In genomic region chr4:99447513-99447912, GRCh38 we compare ENCODE assay signal across 16 cellular contexts. TPM values are rescaled to one million over a fixed set of nuclear protein-coding genes. Genes with fewer than 3 reads are reported as not detected.
DNase-seq lines count a peak whose midpoint lies in the region; ATAC-seq, FAIRE-seq and TF ChIP-seq lines count a peak whose summit lies in the region.
"Had no signal": no experiment of that assay in that cellular context is flagged by ENCODE, and none has a peak within 500 bp of the region (broad histone marks: within the 10 kb centered on the region; RNA-seq: fewer than 3 reads in every experiment).

No MANE protein-coding gene starts in this region.

- intact Hi-C loops in HepG2 (cut with micrococcal nuclease; ENCODE audit: unreplicated experiment) = no loop called here

- FAIRE-seq in HepG2 (lab: Jason Lieb, UNC) = no peak
- FAIRE-seq: A204.1 had no signal

- TF ChIP-seq RAD21 in liver (IDR thresholded peaks at IDR 0.05) (no peak), HepG2 (CRISPR knock-in tag; IDR thresholded peaks at IDR 0.05) (no peak)

- 97% methylated on average over 3 of the region's 3 CpGs for WGBS in liver
- WGBS in HepG2 (ENCODE audit: low lambda C conversion rate) = 78% methylated on average over 3 of the region's 3 CpGs

- peaks cover 0 to 6% (median 2%) of the 10 kb centered on the region in 4 donors for H3K9me3 ChIP-seq in liver (ENCODE audit: control insufficient read depth in 4 of 4, low read length in 3 of 4)
- peaks cover 12% of the 10 kb centered on the region for H3K9me3 ChIP-seq in HepG2 (ENCODE audit: low read length)
- H3K9me3 ChIP-seq in adipocyte (ENCODE audit: control insufficient read depth, low read length) = peaks cover 11% of the 10 kb centered on the region

- no peak for ATAC-seq in HepG2
- peak; percentile 13 for ATAC-seq in HG02973 (IDR thresholded peaks at IDR 0.05; ENCODE audit: unreplicated experiment)
- ATAC-seq in GM19467 (IDR thresholded peaks at IDR 0.05; ENCODE audit: unreplicated experiment) = no peak
- ATAC-seq: naive thymus-derived CD4-positive, alpha-beta T cell had no signal

- TF ChIP-seq POLR2A in HepG2 (IDR thresholded peaks at IDR 0.05; ENCODE audit: insufficient read depth in 1 of 2, low read depth in 2 of 2, low read length in 2 of 2) = no peak

- H3K9ac ChIP-seq in liver (ENCODE audit: low read depth in 1 of 2, low read length in 2 of 2) (no peak overlapping the region), HepG2 (ENCODE audit: insufficient read depth, low read depth, low read length) (no peak overlapping the region), adipocyte (ENCODE audit: low read length) (peak overlapping the region; percentile 11)

- CTCF ChIA-PET in HepG2 (lab: Yijun Ruan, JAX; ENCODE audit: low intra/inter-chr PET ratio, low total read pairs) = no interaction called here

- H3K4me2 ChIP-seq in HepG2 (ENCODE audit: low read depth, low read length) = no peak overlapping the region

- no peak for DNase-seq in HepG2 (ENCODE audit: low spot score)
- no peak for DNase-seq in adipocyte (ENCODE audit: low read depth)
- DNase-seq in NCI-H345 (lab: John Stamatoyannopoulos, UW) = no peak
- DNase-seq in activated T-cell treated with anti-CD3 and anti-CD28 coated beads for 4 hours = no peak
- DNase-seq in NCI-H748 treated with DMSO at 0.1 percent for 48 hours (lab: John Stamatoyannopoulos, UW) = no peak
- DNase-seq: activated effector memory CD4-positive, alpha-beta T cell treated with Interleukin-2 at 50 U/mL for 16 hours; DMS79; naive thymus-derived CD4-positive, alpha-beta T cell; NCI-H446 treated with DMSO at 0.1 percent for 48 hours; SIG-M5 had no signal

- H4K20me1 ChIP-seq in HepG2 (ENCODE audit: insufficient read depth, low read length) = no peaks in the 10 kb centered on the region

- H2AFZ ChIP-seq in HepG2 (ENCODE audit: low read length) = no peak overlapping the region

- TF ChIP-seq EP300 in HepG2 (IDR thresholded peaks at IDR 0.05; ENCODE audit: low read depth in 2 of 2, low read length in 2 of 2) = no peak
- TF ChIP-seq EP300 in HepG2 (CRISPR knock-in tag; IDR thresholded peaks at IDR 0.05; ENCODE audit: borderline replicate concordance) = no peak

- H3K27me3 ChIP-seq in liver (ENCODE audit: control insufficient read depth in 4 of 4, insufficient read depth in 4 of 4, low read length in 3 of 4) = no peaks in the 10 kb centered on the region
- H3K27me3 ChIP-seq in HepG2 (ENCODE audit: control insufficient read depth in 1 of 2, insufficient read depth in 2 of 2, low read length in 2 of 2) = no peaks in the 10 kb centered on the region; a peak in 1 of 5 replicates
- no peaks in the 10 kb centered on the region for H3K27me3 ChIP-seq in adipocyte (replicated peaks; ENCODE audit: control insufficient read depth, insufficient read depth, low read length)

- TF ChIP-seq CTCF in liver (IDR thresholded peaks at IDR 0.05; ENCODE audit: low read depth, low read length, missing input control) (no peak), HepG2 (CRISPR knock-in tag; IDR thresholded peaks at IDR 0.05) (no peak)

- H3K4me3 ChIP-seq in liver (ENCODE audit: low read depth in 1 of 3, low read length in 3 of 3) = no peak overlapping the region
- no peak overlapping the region for H3K4me3 ChIP-seq in HepG2 (replicated peaks in 1 of 3; ENCODE audit: insufficient read depth in 1 of 3, low read depth in 2 of 3, low read length in 3 of 3)
- H3K4me3 ChIP-seq in adipocyte (ENCODE audit: low read length) = no peak overlapping the region
- H3K4me3 ChIP-seq: smooth muscle cell had no signal

- H3K36me3 ChIP-seq in liver (ENCODE audit: control insufficient read depth in 4 of 4, insufficient read depth in 3 of 4, low read depth in 1 of 4, low read length in 3 of 4) (no peaks in the 10 kb centered on the region), HepG2 (replicated peaks in 1 of 2; ENCODE audit: control insufficient read depth in 1 of 2, insufficient read depth in 2 of 2, low read length in 2 of 2) (no peaks in the 10 kb centered on the region), adipocyte (ENCODE audit: control insufficient read depth, insufficient read depth, low read length, severe bottlenecking) (no peaks in the 10 kb centered on the region)

- in situ Hi-C loops in HepG2 (cut with HindIII; ENCODE audit: extremely low pct_ligation_motif_present, low pct_unique_long_range_greater_than_20kb) = no loop called here

- no peaks in the 10 kb centered on the region for H3K79me2 ChIP-seq in HepG2 (ENCODE audit: insufficient read depth, low read length)

- BruUV-seq in HepG2 (replicated peaks; lab: Mats Ljungman, UMichigan) = no TSS peak

- H3K4me1 ChIP-seq in liver (ENCODE audit: control insufficient read depth in 4 of 4, insufficient read depth in 4 of 4, low read length in 3 of 4) = no peaks in the 10 kb centered on the region
- no peaks in the 10 kb centered on the region for H3K4me1 ChIP-seq in HepG2 (ENCODE audit: insufficient read depth, low read length)
- H3K4me1 ChIP-seq in adipocyte (ENCODE audit: control insufficient read depth, insufficient read depth, low read length) = peaks cover 15% of the 10 kb centered on the region

- POLR2A ChIA-PET in HepG2 (lab: Yijun Ruan, JAX) = no interaction called here

- H3K27ac ChIP-seq in liver (ENCODE audit: low read depth in 1 of 2, low read length in 2 of 2) (no peak overlapping the region), HepG2 (ENCODE audit: extremely low read length, insufficient read depth, low read length) (no peak overlapping the region)

TF ChIP-seq in liver, 16 proteins besides CTCF, POLR2A, EP300 and RAD21 (continues in another document):
- no peak for TF ChIP-seq FOXA1 (IDR thresholded peaks at IDR 0.05)

TF ChIP-seq in HepG2, 621 proteins besides CTCF, POLR2A, EP300 and RAD21:
- no peak for TF ChIP-seq ZFX (CRISPR knock-in tag; IDR thresholded peaks at IDR 0.05; ENCODE audit: low read depth)
- TF ChIP-seq ZBTB33 (CRISPR knock-in tag; IDR thresholded peaks at IDR 0.05) = no peak

RNA-seq across cellular contexts. Expression of gene ADH7, which starts 12.4 kb away (rescaled TPM):
- total RNA-seq in liver = under 1 TPM in 1 of 2 donors, not detected in 1; under 0.01 TPM
- not detected for polyA plus RNA-seq in liver
- total RNA-seq in HepG2 (2016; rRNA removed; fragmentation: Illumina TruSeq; extraction: Trizol) = not detected in 2 replicates
- total RNA-seq in HepG2 (2016; cell fraction: cytosol; rRNA removed; fragmentation: Illumina TruSeq; extraction: Trizol; ENCODE audit: low read depth) = not detected in 2 replicates
- total RNA-seq in HepG2 (2016; cell fraction: insoluble cytoplasmic fraction; rRNA removed; fragmentation: Illumina TruSeq; extraction: Trizol) = not detected in 2 replicates
- total RNA-seq in HepG2 (2016; cell fraction: membrane; rRNA removed; fragmentation: Illumina TruSeq; extraction: Trizol) = not detected in 2 replicates
- not detected in 2 replicates for total RNA-seq in HepG2 (2016; cell fraction: nucleus; rRNA removed; fragmentation: Illumina TruSeq; extraction: Trizol)
- polyA plus RNA-seq in HepG2 (2011; rRNA removed) = not detected in 2 replicates
- not detected in 2 replicates for polyA plus RNA-seq in HepG2 (2011; cell fraction: cytosol; rRNA removed)
- not detected in 2 replicates for polyA plus RNA-seq in HepG2 (2011; cell fraction: nucleus; rRNA removed)
- polyA plus RNA-seq in HepG2 (2012) = not detected in 2 replicates
- not detected in 2 replicates for polyA plus RNA-seq in HepG2 (2016; cell fraction: cytosol; fragmentation: Illumina TruSeq; extraction: Trizol; ENCODE audit: low read depth)
- polyA plus RNA-seq in HepG2 (2016; cell fraction: insoluble cytoplasmic fraction; fragmentation: Illumina TruSeq; extraction: Trizol; ENCODE audit: low read depth) = not detected in 2 replicates
- polyA plus RNA-seq in HepG2 (2016; cell fraction: membrane; fragmentation: Illumina TruSeq; extraction: Trizol; ENCODE audit: low read depth) = not detected in 2 replicates
- polyA plus RNA-seq in HepG2 (2016; cell fraction: nucleus; fragmentation: Illumina TruSeq; extraction: Trizol; ENCODE audit: insufficient read depth, low read depth) = not detected in 2 replicates
- not detected in 2 replicates for polyA minus RNA-seq in HepG2 (2011; rRNA and poly(A)+ RNA removed; ENCODE audit: low replicate concordance)
- not detected in 2 replicates for polyA minus RNA-seq in HepG2 (2011; cell fraction: cytosol; rRNA and poly(A)+ RNA removed)
- not detected in 2 replicates for polyA minus RNA-seq in HepG2 (2011; cell fraction: nucleus; rRNA and poly(A)+ RNA removed)
- total RNA-seq: naive thymus-derived CD4-positive, alpha-beta T cell; smooth muscle cell had no signal
- polyA plus RNA-seq: fibroblast of lung; naive thymus-derived CD4-positive, alpha-beta T cell; smooth muscle cell had no signal
